19 cellular contexts compared by ENCODE assay signal in genomic region chr7:111865430-111865829, GRCh38.
"Had no signal": no experiment of that assay in that cellular context is flagged by ENCODE, and none has a peak within 500 bp of the region (broad histone marks: within the 10 kb centered on the region; RNA-seq: fewer than 3 reads in every experiment).

No MANE protein-coding gene starts in this region.

- H3K27ac ChIP-seq: heart left ventricle, right atrium auricular region, stomach, suprapubic skin, thyroid gland, uterus had no signal

- H3K4me3 ChIP-seq: heart left ventricle, right atrium auricular region, stomach, suprapubic skin, thyroid gland, uterus had no signal

- DNase-seq: dermis blood vessel endothelial cell; effector CD4-positive, alpha-beta T cell; endodermal cell; foreskin fibroblast; heart left ventricle; hippocampal formation; kidney glomerular epithelial cell; mammary epithelial cell; natural killer cell; posterior cingulate gyrus; small intestine; stimulated activated CD4-positive, alpha-beta T cell treated with anti-CD3 and anti-CD28 coated beads, Interleukin-12 subunit alpha, Interleukin-12 subunit beta, amount 100 ng/mL, for 4 hours; stimulated activated naive CD4-positive, alpha-beta T cell; stomach; thyroid gland; uterus had no signal

- ATAC-seq: left lobe of liver, natural killer cell had no signal

- H3K27me3 ChIP-seq: heart left ventricle, right atrium auricular region, stomach, suprapubic skin, thyroid gland, uterus had no signal

- H3K4me1 ChIP-seq: stomach, suprapubic skin, thyroid gland, uterus had no signal

- H3K9me3 ChIP-seq: heart left ventricle, right atrium auricular region, stomach, suprapubic skin, thyroid gland, uterus had no signal

- H3K36me3 ChIP-seq: suprapubic skin, thyroid gland, uterus had no signal
